8 cellular contexts compared by ENCODE assay signal in the genomic region with DNA sequence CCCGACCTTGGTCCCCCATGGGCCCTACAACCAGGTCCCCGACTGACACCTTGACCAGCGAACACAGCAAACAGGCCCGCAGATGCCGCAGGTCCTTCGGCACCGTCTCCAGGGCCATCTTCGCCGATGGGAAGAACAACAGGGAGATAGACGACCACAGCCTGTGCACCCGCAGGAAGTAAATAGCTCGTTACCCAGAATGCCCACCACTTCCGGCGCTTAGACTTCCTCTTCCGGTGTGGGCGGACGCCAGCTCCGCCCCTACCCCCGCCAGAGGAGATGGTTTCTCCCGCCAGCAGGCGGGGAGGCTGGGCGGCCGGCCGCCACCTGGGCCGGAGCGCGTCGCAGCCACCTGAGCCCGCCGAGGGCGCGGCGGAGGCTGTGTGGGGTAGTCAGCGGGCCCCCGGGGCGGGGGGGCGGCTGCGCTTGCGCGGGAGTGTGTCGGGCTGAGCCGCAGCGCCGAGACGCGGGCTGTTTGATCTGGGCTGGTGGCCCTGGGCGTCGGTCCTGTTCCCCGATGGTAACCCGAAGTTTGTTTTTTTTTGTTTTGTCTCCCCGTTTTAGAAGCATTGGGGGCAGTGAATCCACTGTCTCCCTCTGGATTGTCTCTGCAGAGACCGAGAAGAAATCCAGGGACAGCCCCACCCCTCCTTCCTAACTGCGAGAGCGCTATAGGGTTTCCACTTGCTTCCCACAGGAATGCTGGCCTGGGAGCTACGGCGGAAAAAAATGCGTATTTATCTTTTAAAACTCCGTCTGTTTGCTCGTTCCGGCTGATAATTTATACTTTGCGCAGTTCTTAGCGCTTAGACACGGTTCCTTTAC. TPM values are rescaled to one million over a fixed set of nuclear protein-coding genes. Genes with fewer than 3 reads are reported as not detected.
A peak's percentile ranks its signal among the peaks of the same experiment; 100 is the strongest.
DNase-seq lines count a peak whose midpoint lies in the region; ATAC-seq and TF ChIP-seq lines count a peak whose summit lies in the region.

Gene SUPT4H1, minus strand, starts transcription at position 184 of the 825 bp plus-strand sequence. Its CDS starts 66 bp downstream, at position 118.

- DNase-seq in DMS114 treated with DMSO at 0.1 percent for 48 hours (lab: John Stamatoyannopoulos, UW; ENCODE audit: unreplicated experiment): peak; percentile 88
- peak; percentile 96 for DNase-seq in HuH-7 (ENCODE audit: low spot score)
- DNase-seq in activated T-cell treated with anti-CD3 and anti-CD28 coated beads for 4 hours: peak; percentile 85
- DNase-seq in epidermal melanocyte (ENCODE audit: insufficient read length, low spot score): peak; percentile 95
- peak; percentile 64 to 80 for DNase-seq in stimulated activated CD8-positive, alpha-beta memory T cell treated with anti-CD3 and anti-CD28 coated beads, Interleukin-4, amount 100 ng/mL, for 1 hour (ENCODE audit: low read depth in 2 of 2, low spot score in 1 of 2)

- no peaks in the 10 kb centered on the region for H3K27me3 ChIP-seq in OCI-LY3 (ENCODE audit: low read depth, low read length)
- H3K27me3 ChIP-seq in mononuclear cell (ENCODE audit: insufficient read depth, low read length): no peaks in the 10 kb centered on the region

- peak within 1 kb of the TSS; percentile 1; the same call in 1 of the 2 replicates for H2AFZ ChIP-seq in OCI-LY3 (ENCODE audit: low read depth, low read length)

- H4K20me1 ChIP-seq in OCI-LY3 (ENCODE audit: insufficient read depth, low read length): no peaks in the 10 kb centered on the region

- H3K79me2 ChIP-seq in OCI-LY3 (ENCODE audit: low read length): peaks cover 39% of the 10 kb centered on the region

- peaks cover 25% of the 10 kb centered on the region for H3K36me3 ChIP-seq in OCI-LY3 (replicated peaks; ENCODE audit: low read depth, low read length)

- H3K9me3 ChIP-seq in OCI-LY3 (ENCODE audit: insufficient read depth, low read length) (no peaks in the 10 kb centered on the region), mononuclear cell (ENCODE audit: low read depth, low read length) (no peaks in the 10 kb centered on the region)

- TF ChIP-seq CTCF in OCI-LY3 (IDR thresholded peaks at IDR 0.05; ENCODE audit: low read depth, low read length): no peak

- H3K4me1 ChIP-seq in OCI-LY3 (ENCODE audit: low read length): peaks cover 14% of the 10 kb centered on the region
- peaks cover 40% of the 10 kb centered on the region for H3K4me1 ChIP-seq in mononuclear cell (ENCODE audit: insufficient read depth, low read length)

- H3K4me2 ChIP-seq in OCI-LY3 (ENCODE audit: low read length): peak within 1 kb of the TSS; percentile 92

- peak within 1 kb of the TSS; percentile 98 for H3K9ac ChIP-seq in OCI-LY3 (ENCODE audit: low read length)

- peak within 1 kb of the TSS; percentile 96 for H3K4me3 ChIP-seq in OCI-LY3 (ENCODE audit: low read length)
- peak within 1 kb of the TSS; percentile 91 for H3K4me3 ChIP-seq in mononuclear cell (ENCODE audit: low read length)

- peak within 1 kb of the TSS; percentile 77 for H3K27ac ChIP-seq in OCI-LY3 (ENCODE audit: low read length)

- ATAC-seq in GM21528 (IDR thresholded peaks at IDR 0.05; ENCODE audit: low FRiP score, unreplicated experiment): peak; percentile 79

RNA-seq across cellular contexts. Expression of gene SUPT4H1, which starts in this region (rescaled TPM):
- total RNA-seq in mononuclear cell: 65.3 TPM

Comparison
In these comparisons a context has a peak if more than half of its experiments do, and no peak if none do; other contexts are left out.
1. Peak in every context shown above with its lines: DNase-seq, ATAC-seq, H3K4me3 ChIP-seq and H3K27ac ChIP-seq.